ENCODE assay signal across 1 cellular context in genomic region chrX:85052207-85052606, GRCh38.
TF ChIP-seq lines count a peak whose summit lies in the region.

No MANE protein-coding gene starts in this region.

TF ChIP-seq in endothelial cell of umbilical vein, 7 proteins besides CTCF, POLR2A, EP300 and RAD21:
- TF ChIP-seq POLR2AphosphoS5 (IDR thresholded peaks at IDR 0.05; ENCODE audit: insufficient read depth, low read depth, low read length) (no peak), FOS (IDR thresholded peaks at IDR 0.05; ENCODE audit: borderline replicate concordance, insufficient read depth, low read length) (no peak), MYC (IDR thresholded peaks at IDR 0.05; ENCODE audit: low read depth, low read length) (no peak), JUN (IDR thresholded peaks at IDR 0.05; ENCODE audit: borderline replicate concordance, insufficient read depth, insufficient read length, low read depth) (no peak), EZH2 (IDR thresholded peaks at IDR 0.05; ENCODE audit: borderline replicate concordance, low read depth, low read length, severe bottlenecking) (no peak), GATA2 (IDR thresholded peaks at IDR 0.05; ENCODE audit: insufficient read depth, insufficient read length, low read depth, low read length) (no peak)
- TF ChIP-seq, protein P1, sequence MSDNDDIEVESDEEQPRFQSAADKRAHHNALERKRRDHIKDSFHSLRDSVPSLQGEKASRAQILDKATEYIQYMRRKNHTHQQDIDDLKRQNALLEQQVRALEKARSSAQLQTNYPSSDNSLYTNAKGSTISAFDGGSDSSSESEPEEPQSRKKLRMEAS (IDR thresholded peaks at IDR 0.05; ENCODE audit: insufficient read depth, insufficient read length): no peak
